ENCODE assay signal across 17 cellular contexts in genomic region chr2:17160594-17160993, GRCh38.
A peak's percentile ranks its signal among the peaks of the same experiment; 100 is the strongest.
DNase-seq lines count a peak whose midpoint lies in the region; ATAC-seq, FAIRE-seq and TF ChIP-seq lines count a peak whose summit lies in the region.
"Had no signal": no experiment of that assay in that cellular context is flagged by ENCODE, and none has a peak within 500 bp of the region (broad histone marks: within the 10 kb centered on the region; RNA-seq: fewer than 3 reads in every experiment).

No MANE protein-coding gene starts in this region.

- DNase-seq in bronchial epithelial cell (ENCODE audit: low read depth) (no peak), SIG-M5 treated with dmso at 0.1 percent for 504 hours (lab: John Stamatoyannopoulos, UW; ENCODE audit: unreplicated experiment) (no peak), COLO829 (ENCODE audit: low spot score) (no peak), MV-4-11 (lab: John Stamatoyannopoulos, UW) (no peak)
- no peak for DNase-seq in activated T-cell treated with anti-CD3 and anti-CD28 coated beads, Interleukin-2, amount 50 U/mL, for 1 hour
- DNase-seq: activated CD8-positive, alpha-beta memory T cell treated with anti-CD3 and anti-CD28 coated beads for 24 hours; heart left ventricle; IMR-90; left cardiac atrium; naive B cell; NCI-H1417; NCI-H446 treated with DMSO at 0.1 percent for 48 hours; right cardiac atrium had no signal

- no peaks in the 10 kb centered on the region for H3K36me3 ChIP-seq in bronchial epithelial cell (ENCODE audit: control insufficient read depth, insufficient read depth, low read length)
- H3K36me3 ChIP-seq: heart left ventricle had no signal

- H3K4me3 ChIP-seq in bronchial epithelial cell (ENCODE audit: low read depth, low read length), result no peak overlapping the region
- H3K4me3 ChIP-seq: heart left ventricle had no signal

- no peak for TF ChIP-seq CTCF in bronchial epithelial cell (IDR thresholded peaks at IDR 0.05; ENCODE audit: insufficient read depth, low read length, severe bottlenecking)

- H3K27me3 ChIP-seq in bronchial epithelial cell (ENCODE audit: control insufficient read depth, insufficient read depth, low read length), result no peaks in the 10 kb centered on the region
- H3K27me3 ChIP-seq: heart left ventricle had no signal

- ATAC-seq in GM19025 (IDR thresholded peaks at IDR 0.05; ENCODE audit: low read depth, unreplicated experiment) (peak; percentile 57), GM21717 (IDR thresholded peaks at IDR 0.05; ENCODE audit: unreplicated experiment) (peak; percentile 76), HG03095 (IDR thresholded peaks at IDR 0.05; ENCODE audit: unreplicated experiment) (peak; percentile 88)
- ATAC-seq: heart left ventricle, left cardiac atrium, right cardiac atrium had no signal

- peak; percentile 28 for FAIRE-seq in bronchial epithelial cell (lab: Jason Lieb, UNC)
- FAIRE-seq: GM18507 had no signal
